21 cellular contexts compared by ENCODE assay signal in the genomic region with DNA sequence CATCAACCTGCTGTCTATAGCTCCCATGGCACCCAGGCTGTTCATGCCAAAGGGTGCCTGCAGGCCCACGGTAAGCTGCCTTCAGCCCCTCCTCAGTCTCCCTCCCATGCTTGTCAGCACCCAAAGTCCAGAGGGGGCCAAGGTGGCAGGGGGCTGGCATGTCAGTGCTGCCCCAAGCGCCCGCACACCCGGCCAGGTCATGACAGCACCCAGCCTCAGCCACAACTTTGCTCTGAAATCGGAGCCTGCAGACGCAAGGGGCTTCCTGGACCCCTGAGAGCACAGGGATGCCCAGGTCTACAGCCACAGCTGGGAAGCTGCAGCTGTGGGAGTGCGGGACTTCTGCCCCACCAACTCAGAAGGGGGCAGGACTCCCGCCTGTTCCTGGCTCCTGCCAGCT.
"Had no signal": no experiment of that assay in that cellular context is flagged by ENCODE, and none has a peak within 500 bp of the region (broad histone marks: within the 10 kb centered on the region; RNA-seq: fewer than 3 reads in every experiment).

No MANE protein-coding gene starts in this region.

- H3K9me3 ChIP-seq: esophagus squamous epithelium, gastrocnemius medialis, heart right ventricle, left lung, lower lobe of right lung had no signal

- H3K27me3 ChIP-seq: dorsolateral prefrontal cortex, esophagus squamous epithelium, gastrocnemius medialis, heart right ventricle, left lung had no signal

- H3K4me3 ChIP-seq: coronary artery, dorsolateral prefrontal cortex, esophagus squamous epithelium, gastrocnemius medialis, heart right ventricle, left lung, lower lobe of right lung had no signal

- ATAC-seq: effector memory CD8-positive, alpha-beta T cell; esophagus mucosa; gastrocnemius medialis; heart right ventricle; left lung; left ventricle myocardium superior; lower lobe of right lung; naive thymus-derived CD4-positive, alpha-beta T cell had no signal

- H3K27ac ChIP-seq: coronary artery, dorsolateral prefrontal cortex, epithelial cell of prostate, esophagus squamous epithelium, gastrocnemius medialis, heart right ventricle, left lung, lower lobe of right lung had no signal

- H3K4me1 ChIP-seq: gastrocnemius medialis, left lung, lower lobe of right lung had no signal

- DNase-seq: dorsolateral prefrontal cortex; effector CD4-positive, alpha-beta T cell; effector memory CD8-positive, alpha-beta T cell; endodermal cell; esophagus squamous epithelium; foreskin fibroblast; foreskin melanocyte; gastrocnemius medialis; glutamatergic neuron; head of caudate nucleus; heart right ventricle; hippocampal formation; left cardiac atrium; left lung; left ventricle myocardium superior; lower lobe of right lung; midbrain; naive thymus-derived CD4-positive, alpha-beta T cell had no signal
